30 cellular contexts compared by ENCODE assay signal in genomic region chr6:3273707-3274521, GRCh38. TPM values are rescaled to one million over a fixed set of nuclear protein-coding genes. Genes with fewer than 3 reads are reported as not detected.
DNase-seq lines count a peak whose midpoint lies in the region; ATAC-seq and TF ChIP-seq lines count a peak whose summit lies in the region.
"Had no signal": no experiment of that assay in that cellular context is flagged by ENCODE, and none has a peak within 500 bp of the region (broad histone marks: within the 10 kb centered on the region; RNA-seq: fewer than 3 reads in every experiment).

No MANE protein-coding gene starts in this region.

- no peak overlapping the region for H3K4me3 ChIP-seq in spleen
- H3K4me3 ChIP-seq: cardiac muscle cell had no signal

- H3K9me3 Mint-ChIP-seq in activated naive CD8-positive, alpha-beta T cell (ENCODE audit: low read depth): no peaks in the 10 kb centered on the region
- H3K9me3 Mint-ChIP-seq in activated naive CD8-positive, alpha-beta T cell treated with anti-CD3 and anti-CD28 coated beads, Interleukin-2, amount 50 U/mL, for 24 hours: no peaks in the 10 kb centered on the region
- H3K9me3 Mint-ChIP-seq in endothelial cell (ENCODE audit: unreplicated experiment): no peaks in the 10 kb centered on the region
- H3K9me3 Mint-ChIP-seq: activated T-cell treated with anti-CD3 and anti-CD28 coated beads, Interleukin-2, amount 50 U/mL, for 4 hours; immature natural killer cell; T-helper 1 cell treated with Interleukin-12 subunit alpha and Interleukin-12 subunit beta and Interleukin-4 antibody, amounts not matched to agents 30 μg/mL and 1 μg/mL, for 36 hours had no signal

- DNase-seq in activated naive CD8-positive, alpha-beta T cell treated with anti-CD3 and anti-CD28 coated beads, Interleukin-2, amount 50 U/mL, for 24 hours: no peak
- DNase-seq in endothelial cell (ENCODE audit: low spot score): no peak
- peak; percentile 55 for DNase-seq in spleen
- no peak for DNase-seq in central memory CD4-positive, alpha-beta T cell
- DNase-seq in dedifferentiated amniotic fluid mesenchymal stem cell (ENCODE audit: extremely low spot score): no peak
- DNase-seq: activated naive CD4-positive, alpha-beta T cell treated with Interleukin-2 at 50 U/mL for 16 hours; activated T-cell treated with anti-CD3 and anti-CD28 coated beads, Interleukin-2, amount 50 U/mL, for 4 hours; amygdala; BE2C; Caco-2; dermis blood vessel endothelial cell; DMS79 treated with DMSO at 0.1 percent for 48 hours; hippocampal formation; immature natural killer cell; KBM-7; NCI-H1105; NCI-H2029 treated with DMSO at 0.1 percent for 48 hours; NCI-H446; NCI-H774; RPMI8226; SK-N-SH; small intestine; stimulated activated CD4-positive, alpha-beta T cell treated with anti-CD3 and anti-CD28 coated beads, Interleukin-1b, Interleukin-23, amount 100 ng/mL, for 48 hours; trophoblast cell had no signal

- no peak for ATAC-seq in activated naive CD8-positive, alpha-beta T cell treated with anti-CD3 and anti-CD28 coated beads, Interleukin-2, amount 50 U/mL, for 24 hours
- no peak for ATAC-seq in HG02852 (IDR thresholded peaks at IDR 0.05; ENCODE audit: unreplicated experiment)
- ATAC-seq: activated T-cell treated with anti-CD3 and anti-CD28 coated beads, Interleukin-2, amount 50 U/mL, for 4 hours had no signal

- TF ChIP-seq CTCF in endothelial cell (IDR thresholded peaks at IDR 0.05; ENCODE audit: unreplicated experiment) (no peak), spleen (IDR thresholded peaks at IDR 0.05 in 8 of 11, conservative IDR thresholded peaks at IDR 0.05 in 3 of 11) (no peak)

- no peak overlapping the region for H3K4me3 Mint-ChIP-seq in activated naive CD8-positive, alpha-beta T cell
- no peak overlapping the region for H3K4me3 Mint-ChIP-seq in activated naive CD8-positive, alpha-beta T cell treated with anti-CD3 and anti-CD28 coated beads, Interleukin-2, amount 50 U/mL, for 24 hours
- H3K4me3 Mint-ChIP-seq in endothelial cell (ENCODE audit: unreplicated experiment): peak overlapping the region; percentile 69
- H3K4me3 Mint-ChIP-seq: activated T-cell treated with anti-CD3 and anti-CD28 coated beads, Interleukin-2, amount 50 U/mL, for 4 hours; immature natural killer cell; T-helper 1 cell treated with Interleukin-12 subunit alpha and Interleukin-12 subunit beta and Interleukin-4 antibody, amounts not matched to agents 30 μg/mL and 1 μg/mL, for 36 hours had no signal

- H3K27ac ChIP-seq in spleen: no peak overlapping the region
- H3K27ac ChIP-seq: cardiac muscle cell had no signal

- intact Hi-C loops in spleen (cut with DNase I; ENCODE audit: low total_unique reads): loop anchor here (10.0 kb wide), 2 partner anchors 701 to 881 kb away; no protein-coding TSS in a partner anchor

- H3K9me3 ChIP-seq in spleen: no peaks in the 10 kb centered on the region
- H3K9me3 ChIP-seq: BE2C, Caco-2, SK-N-SH had no signal

- 78 to 84% (median 82%) methylated on average over 9 of the region's 9 CpGs for WGBS in spleen, 5 donors

- TF ChIP-seq POLR2A in spleen (IDR thresholded peaks at IDR 0.05): no peak

- peaks cover 16% of the 10 kb centered on the region for H3K4me1 Mint-ChIP-seq in activated naive CD8-positive, alpha-beta T cell (ENCODE audit: low read depth)
- H3K4me1 Mint-ChIP-seq in activated naive CD8-positive, alpha-beta T cell treated with anti-CD3 and anti-CD28 coated beads, Interleukin-2, amount 50 U/mL, for 24 hours: no peaks in the 10 kb centered on the region
- H3K4me1 Mint-ChIP-seq in endothelial cell (ENCODE audit: unreplicated experiment): no peaks in the 10 kb centered on the region

- no peaks in the 10 kb centered on the region for H3K27me3 Mint-ChIP-seq in activated naive CD8-positive, alpha-beta T cell
- H3K27me3 Mint-ChIP-seq in activated naive CD8-positive, alpha-beta T cell treated with anti-CD3 and anti-CD28 coated beads, Interleukin-2, amount 50 U/mL, for 24 hours: no peaks in the 10 kb centered on the region
- peaks cover 11% of the 10 kb centered on the region for H3K27me3 Mint-ChIP-seq in endothelial cell (ENCODE audit: unreplicated experiment)

- no peaks in the 10 kb centered on the region for H3K27me3 ChIP-seq in spleen (replicated peaks in 1 of 7)
- H3K27me3 ChIP-seq: BE2C, cardiac muscle cell had no signal

- H3K36me3 ChIP-seq in spleen: peaks cover 0 to 66% (median 35%) of the 10 kb centered on the region in 6 donors

- peak overlapping the region; percentile 4 for H3K27ac Mint-ChIP-seq in activated naive CD8-positive, alpha-beta T cell
- no peak overlapping the region for H3K27ac Mint-ChIP-seq in activated naive CD8-positive, alpha-beta T cell treated with anti-CD3 and anti-CD28 coated beads, Interleukin-2, amount 50 U/mL, for 24 hours
- no peak overlapping the region for H3K27ac Mint-ChIP-seq in endothelial cell (ENCODE audit: unreplicated experiment)
- H3K27ac Mint-ChIP-seq: T-helper 1 cell treated with Interleukin-12 subunit alpha and Interleukin-12 subunit beta and Interleukin-4 antibody, amounts not matched to agents 30 μg/mL and 1 μg/mL, for 36 hours had no signal

- H3K4me1 ChIP-seq in spleen: peaks cover 0 to 9% (median 0%) of the 10 kb centered on the region in 6 donors
- H3K4me1 ChIP-seq: Caco-2 had no signal

- no peaks in the 10 kb centered on the region for H3K36me3 Mint-ChIP-seq in activated naive CD8-positive, alpha-beta T cell
- H3K36me3 Mint-ChIP-seq in activated naive CD8-positive, alpha-beta T cell treated with anti-CD3 and anti-CD28 coated beads, Interleukin-2, amount 50 U/mL, for 24 hours (ENCODE audit: low read depth): peaks cover 23% of the 10 kb centered on the region
- H3K36me3 Mint-ChIP-seq in endothelial cell (ENCODE audit: low read depth, unreplicated experiment): peaks cover 39% of the 10 kb centered on the region

TF ChIP-seq in PFSK-1, 5 proteins besides CTCF, POLR2A, EP300 and RAD21:
- TF ChIP-seq POLR2AphosphoS5 (IDR thresholded peaks at IDR 0.05; ENCODE audit: low read depth, low read length): 0 out of 2 replicates have a peak, but pooled peaks have one; percentile 15
- no peak for TF ChIP-seq TAF1 (IDR thresholded peaks at IDR 0.05; ENCODE audit: borderline replicate concordance, insufficient read depth, low read length)
- no peak for TF ChIP-seq REST (IDR thresholded peaks at IDR 0.05; ENCODE audit: insufficient read depth in 1 of 2, low read depth in 2 of 2, low read length in 2 of 2)
- no peak for TF ChIP-seq FOXP2 (optimal IDR thresholded peaks at IDR 0.05; ENCODE audit: borderline replicate concordance, extremely low read depth, extremely low read length, insufficient read depth)
- no peak for TF ChIP-seq SIN3A (IDR thresholded peaks at IDR 0.05; ENCODE audit: borderline replicate concordance, insufficient read depth, low read length)
TF ChIP-seq in PFSK-1: peak in this region for 1.

RNA-seq across cellular contexts. Expression of gene PSMG4, which starts 15.2 kb away (rescaled TPM):
- 140 TPM for polyA plus RNA-seq in PFSK-1 (2012; ENCODE audit: insufficient read length, low read depth)
- total RNA-seq in endothelial cell (ENCODE audit: unreplicated experiment) (9.7 TPM), spleen (10 to 100 TPM; 12.1 to 21.0 (median 17.3) TPM)
- polyA plus RNA-seq in spleen: 10 to 100 TPM; 39.0 to 41.6 (median 39.6) TPM

RNA-seq across cellular contexts. Expression of gene TUBB2B, which starts 46.5 kb away (rescaled TPM):
- 125 TPM for polyA plus RNA-seq in PFSK-1 (2012; ENCODE audit: insufficient read length, low read depth)
- total RNA-seq in endothelial cell (ENCODE audit: unreplicated experiment) (93.2 TPM), spleen (1 to 10 TPM in 2 of 7 donors, under 1 TPM in 4, not detected in 1; 0.39 to 1.6 (median 0.82) TPM)
- polyA plus RNA-seq in spleen: 1 to 10 TPM; 1.0 to 2.2 (median 1.3) TPM
- total RNA-seq: activated CD8-positive, alpha-beta memory T cell treated with anti-CD3 and anti-CD28 coated beads for 36 hours had no signal

Comparison
In these comparisons a context has a peak if more than half of its experiments do, and no peak if none do; other contexts are left out.
1. RNA of gene TUBB2B, which starts 46.5 kb away (total RNA-seq): 93.2 TPM in endothelial cell (single experiment); 0.39 to 1.6 TPM in spleen; every median in the first group is over 10 times any median in the second.